ENCODE assay signal across 23 cellular contexts in genomic region chr7:13291010-13291409, GRCh38.
DNase-seq lines count a peak whose midpoint lies in the region; ATAC-seq, FAIRE-seq and TF ChIP-seq lines count a peak whose summit lies in the region.
"Had no signal": no experiment of that assay in that cellular context is flagged by ENCODE, and none has a peak within 500 bp of the region (broad histone marks: within the 10 kb centered on the region; RNA-seq: fewer than 3 reads in every experiment).

No MANE protein-coding gene starts in this region.

- H3K4me2 ChIP-seq in PC-3 (ENCODE audit: low read length), result no peak overlapping the region

- H3K27me3 ChIP-seq in PC-3 (ENCODE audit: low read length), result no peaks in the 10 kb centered on the region

- H3K9me3 ChIP-seq in PC-3 (ENCODE audit: low read length) (no peaks in the 10 kb centered on the region), mucosa of descending colon (no peaks in the 10 kb centered on the region)
- H3K9me3 ChIP-seq: HAP-1 had no signal

- H2AFZ ChIP-seq in PC-3 (ENCODE audit: low read length), result no peak overlapping the region

- H3K4me3 ChIP-seq in PC-3 (ENCODE audit: low read length), result no peak overlapping the region
- H3K4me3 ChIP-seq in fibroblast of pulmonary artery (replicated peaks; ENCODE audit: low read depth, low read length), result no peak overlapping the region
- no peak overlapping the region for H3K4me3 ChIP-seq in mucosa of descending colon
- H3K4me3 ChIP-seq: HAP-1, lung had no signal

- no peak for TF ChIP-seq POLR2A in H54 (IDR thresholded peaks at IDR 0.05; ENCODE audit: low read depth, low read length)

- H3K9me2 ChIP-seq in PC-3 (replicated peaks; ENCODE audit: low read length), result no peaks in the 10 kb centered on the region

- CTCF ChIA-PET in PC-3 (lab: Charles Lee), result no interaction called here

- H3K79me2 ChIP-seq in PC-3 (ENCODE audit: low read length), result no peaks in the 10 kb centered on the region

- POLR2A ChIA-PET in PC-3 (lab: Charles Lee; ENCODE audit: unreplicated experiment), result no interaction called here

- ATAC-seq in PC-3 (no peak), GM19452 (IDR thresholded peaks at IDR 0.05; ENCODE audit: unreplicated experiment) (no peak), GM21723 (IDR thresholded peaks at IDR 0.05; ENCODE audit: unreplicated experiment) (no peak), mucosa of descending colon (no peak)
- ATAC-seq: activated naive CD8-positive, alpha-beta T cell treated with anti-CD3 and anti-CD28 coated beads, Interleukin-2, amount 50 U/mL, for 24 hours; esophagus mucosa; sciatic nerve; stimulated activated naive CD8-positive, alpha-beta T cell treated with anti-CD3 and anti-CD28 coated beads, Interleukin-15, amount 100 ng/mL, for 72 hours had no signal

- H3K9ac ChIP-seq in PC-3 (ENCODE audit: low read length), result no peak overlapping the region

- H4K20me1 ChIP-seq in PC-3 (ENCODE audit: low read length), result no peaks in the 10 kb centered on the region

- peak; percentile 86 for FAIRE-seq in H54 (lab: Jason Lieb, UNC)
- FAIRE-seq: GM12891 had no signal

- no peaks in the 10 kb centered on the region for H3F3A ChIP-seq in PC-3 (ENCODE audit: low read length, unreplicated experiment)

- DNase-seq in A172 (ENCODE audit: low spot score), result peak; percentile 39
- no peak for DNase-seq in H54 (ENCODE audit: insufficient read length, low spot score)
- DNase-seq in PC-3, result peak; percentile 8
- DNase-seq in fibroblast of pulmonary artery (ENCODE audit: low read depth), result peak; percentile 20
- DNase-seq in iPS-NIHi7 (ENCODE audit: extremely low spot score), result no peak
- no peak for DNase-seq in mucosa of descending colon
- DNase-seq: activated effector memory CD4-positive, alpha-beta T cell treated with anti-CD3 and anti-CD28 coated beads, Interleukin-2, amount 50 U/mL, for 16 hours; activated naive CD8-positive, alpha-beta T cell treated with anti-CD3 and anti-CD28 coated beads, Interleukin-2, amount 50 U/mL, for 24 hours; C1 segment of cervical spinal cord; DND-41; effector CD4-positive, alpha-beta T cell; kidney glomerular epithelial cell; NCI-H1092 treated with DMSO at 0.1 percent for 48 hours; NCI-H2029; stimulated activated CD4-positive, alpha-beta T cell treated with anti-CD3 and anti-CD28 coated beads, Interleukin-15, amount 100 ng/mL, for 24 hours; stimulated activated naive CD8-positive, alpha-beta T cell treated with anti-CD3 and anti-CD28 coated beads, Interleukin-15, amount 100 ng/mL, for 72 hours had no signal

- H3K27ac ChIP-seq in PC-3 (ENCODE audit: low read length), result no peak overlapping the region

- no TSS peak for BruUV-seq in PC-3 (replicated peaks; lab: Mats Ljungman, UMichigan)

- no peak for TF ChIP-seq CTCF in PC-3 (conservative IDR thresholded peaks at IDR 0.05; ENCODE audit: low read depth, low read length)
- no peak for TF ChIP-seq CTCF in fibroblast of pulmonary artery (IDR thresholded peaks at IDR 0.05; ENCODE audit: low read length, missing control alignments)
- TF ChIP-seq CTCF in mucosa of descending colon (IDR thresholded peaks at IDR 0.05), result no peak

- intact Hi-C loops in PC-3 (cut with micrococcal nuclease) (no loop called here), mucosa of descending colon (cut with DNase I, micrococcal nuclease) (no loop called here)

- H3K36me3 ChIP-seq in PC-3 (ENCODE audit: low read depth, low read length) (no peaks in the 10 kb centered on the region), mucosa of descending colon (ENCODE audit: low read depth) (no peaks in the 10 kb centered on the region)
- H3K36me3 ChIP-seq: HAP-1 had no signal

- H3K4me1 ChIP-seq in PC-3 (ENCODE audit: insufficient read depth, low read length) (peaks cover 17% of the 10 kb centered on the region), mucosa of descending colon (ENCODE audit: low read depth) (no peaks in the 10 kb centered on the region)
- H3K4me1 ChIP-seq: HAP-1 had no signal

Comparison
In these comparisons a context has a peak if more than half of its experiments do, and no peak if none do; other contexts are left out.
1. DNase-seq: peak in A172 (single experiment), PC-3 (single experiment) and fibroblast of pulmonary artery (single experiment); none in H54 (single experiment), iPS-NIHi7 (single experiment) and mucosa of descending colon (0 of 3).